10 cellular contexts compared by ENCODE assay signal in genomic region chr22:49930128-49930527, GRCh38. TPM values are rescaled to one million over a fixed set of nuclear protein-coding genes. Genes with fewer than 3 reads are reported as not detected.
DNase-seq lines count a peak whose midpoint lies in the region; ATAC-seq, FAIRE-seq and TF ChIP-seq lines count a peak whose summit lies in the region.
"Had no signal": no experiment of that assay in that cellular context is flagged by ENCODE, and none has a peak within 500 bp of the region (broad histone marks: within the 10 kb centered on the region; RNA-seq: fewer than 3 reads in every experiment).

No MANE protein-coding gene starts in this region.

- no peak for ATAC-seq in stimulated activated naive CD8-positive, alpha-beta T cell treated with anti-CD3 and anti-CD28 coated beads, Interleukin-15, Interleukin-2, amounts not matched to agents 100 U/mL and 50 U/mL, for 24 hours
- no peak for ATAC-seq in activated B cell treated with CpG ODN at 0.5 μM for 24 hours (ENCODE audit: low read depth)
- ATAC-seq in naive thymus-derived CD4-positive, alpha-beta T cell = no peak
- no peak for ATAC-seq in GM21576 (IDR thresholded peaks at IDR 0.05; ENCODE audit: unreplicated experiment)

- no peak for FAIRE-seq in GM12891 (lab: Jason Lieb, UNC)

- POLR2A ChIA-PET in activated B cell treated with CpG ODN at 0.5 μM for 24 hours (lab: Charles Lee) = interaction anchor here (0.8 to 15.4 kb wide), 10 partner anchors 21 to 261 kb away, joined by 3 to 828 read pairs (median 10); partner anchors contain the start of genes IL17REL and PIM3
- POLR2A ChIA-PET in naive thymus-derived CD4-positive, alpha-beta T cell (lab: Charles Lee) = interaction anchor here (0.7 to 4.7 kb wide), 8 partner anchors 11 to 100 kb away, joined by 3 to 27 read pairs (median 3); partner anchors contain the start of gene PIM3

- no peaks in the 10 kb centered on the region for H3K9me3 ChIP-seq in naive thymus-derived CD4-positive, alpha-beta T cell (ENCODE audit: control insufficient read depth in 2 of 3, low read length in 3 of 3)

- intact Hi-C loops in activated B cell treated with CpG ODN at 0.5 μM for 24 hours (cut with micrococcal nuclease) = loop anchor here (1.0 to 10.0 kb wide), 4 partner anchors 47 to 545 kb away; partner anchors contain the start of gene SBF1
- intact Hi-C loops in naive thymus-derived CD4-positive, alpha-beta T cell (cut with micrococcal nuclease) = loop anchor here in 1 of 2 donors (2.0 to 5.0 kb wide), 2 partner anchors 219 to 262 kb away; no protein-coding TSS in a partner anchor

- peak overlapping the region; percentile 63 for H3K27ac ChIP-seq in naive thymus-derived CD4-positive, alpha-beta T cell (ENCODE audit: low read depth, low read length)
- H3K27ac ChIP-seq: C4-2B, VCaP had no signal

- no peak for DNase-seq in stimulated activated naive CD8-positive, alpha-beta T cell treated with anti-CD3 and anti-CD28 coated beads, Interleukin-15, Interleukin-2, amounts not matched to agents 100 U/mL and 50 U/mL, for 24 hours
- no peak for DNase-seq in activated B cell treated with CpG ODN at 0.5 μM for 24 hours
- no peak for DNase-seq in naive thymus-derived CD4-positive, alpha-beta T cell
- no peak for DNase-seq in ACHN
- no peak for DNase-seq in GM12891 (ENCODE audit: insufficient read length, low spot score)
- DNase-seq in activated CD4-positive, alpha-beta T cell treated with anti-CD3 and anti-CD28 coated beads for 1 hour = no peak

- peaks cover 16 to 35% of the 10 kb centered on the region in 2 donors for H3K4me1 ChIP-seq in naive thymus-derived CD4-positive, alpha-beta T cell (ENCODE audit: control insufficient read depth in 2 of 2, insufficient read depth in 2 of 2, low read length in 2 of 2)

- H3K36me3 ChIP-seq in naive thymus-derived CD4-positive, alpha-beta T cell (ENCODE audit: control insufficient read depth in 2 of 3, insufficient read depth in 3 of 3, low read length in 3 of 3) = peaks cover 0 to 3% (median 0%) of the 10 kb centered on the region in 3 experiments

- H3K36me3 Mint-ChIP-seq in stimulated activated naive CD8-positive, alpha-beta T cell treated with anti-CD3 and anti-CD28 coated beads, Interleukin-15, Interleukin-2, amounts not matched to agents 100 ng/mL and 50 ng/mL, for 24 hours (ENCODE audit: low read depth) = peaks cover 8% of the 10 kb centered on the region
- H3K36me3 Mint-ChIP-seq in activated B cell treated with CpG ODN at 0.5 μM for 24 hours (ENCODE audit: low read depth) = peaks cover 8% of the 10 kb centered on the region
- H3K36me3 Mint-ChIP-seq in naive thymus-derived CD4-positive, alpha-beta T cell = peaks cover 0 to 14% (median 0%) of the 10 kb centered on the region in 5 donors

- no peak for TF ChIP-seq POLR2A in GM12891 (IDR thresholded peaks at IDR 0.05; ENCODE audit: low read depth, low read length)

- no peaks in the 10 kb centered on the region for H3K9me3 Mint-ChIP-seq in stimulated activated naive CD8-positive, alpha-beta T cell treated with anti-CD3 and anti-CD28 coated beads, Interleukin-15, Interleukin-2, amounts not matched to agents 100 ng/mL and 50 ng/mL, for 24 hours
- H3K9me3 Mint-ChIP-seq in activated B cell treated with CpG ODN at 0.5 μM for 24 hours = no peaks in the 10 kb centered on the region
- peaks cover 0 to 3% (median 0%) of the 10 kb centered on the region in 11 donors for H3K9me3 Mint-ChIP-seq in naive thymus-derived CD4-positive, alpha-beta T cell

- no peak overlapping the region for H3K4me3 Mint-ChIP-seq in stimulated activated naive CD8-positive, alpha-beta T cell treated with anti-CD3 and anti-CD28 coated beads, Interleukin-15, Interleukin-2, amounts not matched to agents 100 ng/mL and 50 ng/mL, for 24 hours
- H3K4me3 Mint-ChIP-seq in activated B cell treated with CpG ODN at 0.5 μM for 24 hours = peak overlapping the region; percentile 44
- peak overlapping the region in 9 of 10 donors; percentile 14 to 83 (median 58) for H3K4me3 Mint-ChIP-seq in naive thymus-derived CD4-positive, alpha-beta T cell

- in situ Hi-C loops in ACHN (cut with HindIII; ENCODE audit: low pct_ligation_motif_present, low pct_unique_long_range_greater_than_20kb, low sequenced_read_pairs) = no loop called here

- H3K27me3 Mint-ChIP-seq in stimulated activated naive CD8-positive, alpha-beta T cell treated with anti-CD3 and anti-CD28 coated beads, Interleukin-15, Interleukin-2, amounts not matched to agents 100 ng/mL and 50 ng/mL, for 24 hours = no peaks in the 10 kb centered on the region
- no peaks in the 10 kb centered on the region for H3K27me3 Mint-ChIP-seq in activated B cell treated with CpG ODN at 0.5 μM for 24 hours
- H3K27me3 Mint-ChIP-seq in naive thymus-derived CD4-positive, alpha-beta T cell = no peaks in the 10 kb centered on the region

- CTCF ChIA-PET in activated B cell treated with CpG ODN at 0.5 μM for 24 hours (lab: Charles Lee) = interaction anchor here (1.0 to 5.0 kb wide), 18 partner anchors 23 to 314 kb away, joined by 3 to 91 read pairs (median 4); partner anchors contain the start of gene PIM3
- CTCF ChIA-PET in naive thymus-derived CD4-positive, alpha-beta T cell (lab: Charles Lee) = interaction anchor here (0.6 to 3.3 kb wide), 9 partner anchors 16 to 163 kb away, joined by 3 to 45 read pairs (median 5); partner anchors contain the start of gene MLC1

- H3K27ac Mint-ChIP-seq in stimulated activated naive CD8-positive, alpha-beta T cell treated with anti-CD3 and anti-CD28 coated beads, Interleukin-15, Interleukin-2, amounts not matched to agents 100 ng/mL and 50 ng/mL, for 24 hours = peak overlapping the region; percentile 69
- H3K27ac Mint-ChIP-seq in activated B cell treated with CpG ODN at 0.5 μM for 24 hours = peak overlapping the region; percentile 79
- peak overlapping the region; percentile 23 to 90 (median 83) for H3K27ac Mint-ChIP-seq in naive thymus-derived CD4-positive, alpha-beta T cell

- no peak for TF ChIP-seq CTCF in activated B cell treated with CpG ODN at 0.5 μM for 24 hours (IDR thresholded peaks at IDR 0.05)

- H3K27me3 ChIP-seq in naive thymus-derived CD4-positive, alpha-beta T cell (ENCODE audit: control insufficient read depth in 2 of 2, insufficient read depth in 2 of 2, low read length in 2 of 2) = no peaks in the 10 kb centered on the region

- H3K4me3 ChIP-seq in naive thymus-derived CD4-positive, alpha-beta T cell (ENCODE audit: low read length) = no peak overlapping the region

- H3K4me1 Mint-ChIP-seq in stimulated activated naive CD8-positive, alpha-beta T cell treated with anti-CD3 and anti-CD28 coated beads, Interleukin-15, Interleukin-2, amounts not matched to agents 100 ng/mL and 50 ng/mL, for 24 hours (ENCODE audit: low read depth) = peaks cover 54% of the 10 kb centered on the region
- H3K4me1 Mint-ChIP-seq in activated B cell treated with CpG ODN at 0.5 μM for 24 hours = peaks cover 63% of the 10 kb centered on the region
- peaks cover 26 to 54% (median 46%) of the 10 kb centered on the region in 7 donors for H3K4me1 Mint-ChIP-seq in naive thymus-derived CD4-positive, alpha-beta T cell

TF ChIP-seq in GM12891, 5 proteins besides CTCF, POLR2A, EP300 and RAD21:
- TF ChIP-seq POLR2AphosphoS5 (IDR thresholded peaks at IDR 0.05; ENCODE audit: low read depth, low read length) (no peak), SPI1 (IDR thresholded peaks at IDR 0.05; ENCODE audit: low read depth, low read length) (no peak), TAF1 (IDR thresholded peaks at IDR 0.05; ENCODE audit: low read depth, low read length) (no peak), PAX5 (IDR thresholded peaks at IDR 0.05; ENCODE audit: insufficient read depth, low read length, severe bottlenecking) (no peak), POU2F2 (IDR thresholded peaks at IDR 0.05; ENCODE audit: low read depth, low read length) (no peak)

RNA-seq across cellular contexts. Expression of gene CRELD2, which starts 11.7 kb away (rescaled TPM):
- 44.5 and 45.0 TPM in 2 replicates for total RNA-seq in activated B cell treated with CpG ODN at 0.5 μM for 24 hours
- 10 to 100 TPM; 19.7 to 80.9 (median 28.5) TPM for total RNA-seq in naive thymus-derived CD4-positive, alpha-beta T cell
- 10 to 100 TPM; 37.3 to 39.1 TPM for polyA plus RNA-seq in naive thymus-derived CD4-positive, alpha-beta T cell
- polyA plus RNA-seq in GM12891 (2012; ENCODE audit: low read depth, missing spikeins) = 35.8 TPM

RNA-seq across cellular contexts. Expression of gene ALG12, which starts 11.9 kb away (rescaled TPM):
- total RNA-seq in activated B cell treated with CpG ODN at 0.5 μM for 24 hours = 15.5 and 18.2 TPM in 2 replicates
- 10 to 100 TPM; 16.2 to 22.4 (median 19.5) TPM for total RNA-seq in naive thymus-derived CD4-positive, alpha-beta T cell
- polyA plus RNA-seq in naive thymus-derived CD4-positive, alpha-beta T cell = 10 to 100 TPM; 10.4 to 21.2 TPM
- 13.5 TPM for polyA plus RNA-seq in GM12891 (2012; ENCODE audit: low read depth, missing spikeins)

RNA-seq across cellular contexts. Expression of gene PIM3, which starts 30.4 kb away (rescaled TPM):
- 79.8 and 91.7 TPM in 2 replicates for total RNA-seq in activated B cell treated with CpG ODN at 0.5 μM for 24 hours
- 100 to 1,000 TPM in 2 of 5 experiments, 10 to 100 TPM in 3; 44.4 to 164 (median 78.3) TPM for total RNA-seq in naive thymus-derived CD4-positive, alpha-beta T cell
- polyA plus RNA-seq in naive thymus-derived CD4-positive, alpha-beta T cell = 10 to 100 TPM; 21.3 to 38.8 TPM
- polyA plus RNA-seq in GM12891 (2012; ENCODE audit: low read depth, missing spikeins) = 34.2 TPM
